26 cellular contexts compared by ENCODE assay signal in genomic region chr10:6363516-6363915, GRCh38.
"Had no signal": no experiment of that assay in that cellular context is flagged by ENCODE, and none has a peak within 500 bp of the region (broad histone marks: within the 10 kb centered on the region; RNA-seq: fewer than 3 reads in every experiment).

No MANE protein-coding gene starts in this region.

- H3K36me3 ChIP-seq: esophagus squamous epithelium, gastrocnemius medialis, lower lobe of right lung, sigmoid colon, upper lobe of right lung, WERI-Rb-1 had no signal

- ATAC-seq: activated CD8-positive, alpha-beta memory T cell treated with anti-CD3 and anti-CD28 coated beads, Interleukin-2, amount 10 ng/mL, durations not matched to agents 7 days and 5 days; activated CD8-positive, alpha-beta T cell treated with anti-CD3 and anti-CD28 coated beads for 36 hours; activated naive CD8-positive, alpha-beta T cell treated with anti-CD3 and anti-CD28 coated beads, Interleukin-2, amount 50 U/mL, for 24 hours; body of pancreas; gastrocnemius medialis; left colon; lower lobe of right lung; mucosa of descending colon; stimulated activated naive CD8-positive, alpha-beta T cell treated with anti-CD3 and anti-CD28 coated beads, Interleukin-15, Interleukin-2, amounts not matched to agents 100 U/mL and 50 U/mL, for 24 hours; T-cell; upper lobe of right lung had no signal

- H3K9me3 ChIP-seq: body of pancreas, esophagus squamous epithelium, gastrocnemius medialis, lower lobe of right lung, upper lobe of right lung had no signal

- H3K4me1 ChIP-seq: gastrocnemius medialis, upper lobe of right lung had no signal

- H3K4me3 ChIP-seq: body of pancreas, esophagus squamous epithelium, gastrocnemius medialis, lower lobe of right lung, mucosa of descending colon, sigmoid colon, upper lobe of right lung had no signal

- DNase-seq: activated CD4-positive, alpha-beta T cell treated with anti-CD3 and anti-CD28 coated beads, Interleukin-2, amount 10 ng/mL, durations not matched to agents 7 days and 5 days; activated CD4-positive, CD25-positive, alpha-beta regulatory T cell treated with anti-CD3 and anti-CD28 coated beads, Interleukin-2, amount 50 U/mL, for 72 hours; activated CD8-positive, alpha-beta memory T cell treated with anti-CD3 and anti-CD28 coated beads, Interleukin-2, amount 10 ng/mL, durations not matched to agents 7 days and 5 days; activated CD8-positive, alpha-beta T cell treated with anti-CD3 and anti-CD28 coated beads for 36 hours; activated gamma-delta T cell; activated naive CD4-positive, alpha-beta T cell treated with anti-CD3 and anti-CD28 coated beads, Interleukin-2, amount 50 U/mL, for 16 hours; activated naive CD8-positive, alpha-beta T cell treated with anti-CD3 and anti-CD28 coated beads, Interleukin-2, amount 50 U/mL, for 24 hours; activated T-cell treated with anti-CD3 and anti-CD28 coated beads for 4 hours; anterior cingulate cortex; body of pancreas; central memory CD4-positive, alpha-beta T cell; dermis blood vessel endothelial cell; effector CD8-positive, alpha-beta T cell; esophagus squamous epithelium; gastrocnemius medialis; left colon; lower lobe of right lung; mesendoderm; mucosa of descending colon; occipital lobe; sigmoid colon; stimulated activated CD4-positive, alpha-beta T cell treated with anti-CD3 and anti-CD28 coated beads, Interleukin-4, amount 100 ng/mL, for 1 hour; stimulated activated naive CD8-positive, alpha-beta T cell treated with anti-CD3 and anti-CD28 coated beads, Interleukin-15, Interleukin-2, amounts not matched to agents 100 U/mL and 50 U/mL, for 24 hours; T-cell; upper lobe of right lung; WERI-Rb-1 had no signal

- H3K27me3 ChIP-seq: body of pancreas, esophagus squamous epithelium, gastrocnemius medialis, sigmoid colon, upper lobe of right lung had no signal
